In the genomic region with DNA sequence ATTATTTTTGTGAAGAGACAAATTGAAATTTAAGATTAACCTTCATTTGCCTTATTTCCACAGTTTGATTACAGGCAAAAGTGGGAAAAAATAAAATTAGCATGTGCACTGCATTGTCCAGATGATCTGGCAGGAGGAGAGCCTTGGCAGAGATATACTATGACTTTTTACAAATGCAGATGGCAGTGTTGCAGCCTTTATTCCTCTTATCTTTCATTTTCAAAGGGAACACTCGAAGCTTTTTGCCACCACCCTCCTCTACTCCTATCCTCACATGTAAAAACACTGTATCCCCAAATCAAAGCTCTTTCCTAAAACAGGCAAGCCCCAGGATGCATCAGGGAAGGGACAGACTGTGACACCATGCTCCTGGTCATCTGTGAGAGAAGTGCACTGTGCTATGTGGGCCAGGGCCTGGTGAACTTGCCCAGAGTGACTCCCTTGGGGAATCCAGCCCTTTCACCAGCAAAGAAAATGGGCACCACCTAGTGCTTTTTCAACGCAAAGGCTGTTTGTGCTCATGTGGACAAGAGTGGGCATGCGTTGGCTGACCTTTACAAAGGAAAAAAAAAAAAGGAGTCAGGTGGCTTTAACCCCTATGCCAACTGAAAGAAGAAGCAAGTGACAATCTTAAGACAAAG, we compare ENCODE assay signal across 8 cellular contexts.
DNase-seq lines count a peak whose midpoint lies in the region; ATAC-seq and TF ChIP-seq lines count a peak whose summit lies in the region.

No MANE protein-coding gene starts in this region.

- ATAC-seq in GM21619 (IDR thresholded peaks at IDR 0.05; ENCODE audit: unreplicated experiment), result no peak

- DNase-seq in Ammon's horn (ENCODE audit: low spot score) (peak; percentile 43), HuH-7.5 (ENCODE audit: low spot score) (peak; percentile 24), SW 1271 (lab: John Stamatoyannopoulos, UW) (peak; percentile 16 to 38), left ventricle myocardium inferior (peak; percentile 17), 8988T (no peak)
- no peak for DNase-seq in effector memory CD4-positive, alpha-beta T cell

- H3K4me3 ChIP-seq in left ventricle myocardium inferior, result no peak overlapping the region
- peak overlapping the region in 1 of 2 donors; percentile 44 for H3K4me3 ChIP-seq in stomach smooth muscle (ENCODE audit: low read length in 2 of 2)
- H3K4me3 ChIP-seq in effector memory CD4-positive, alpha-beta T cell (ENCODE audit: insufficient read depth, low read depth, low read length, poor library complexity, severe bottlenecking), result no peak overlapping the region

- H3K36me3 ChIP-seq in left ventricle myocardium inferior (no peaks in the 10 kb centered on the region), stomach smooth muscle (ENCODE audit: control insufficient read depth in 2 of 2, insufficient read depth in 2 of 2, low read length in 2 of 2) (no peaks in the 10 kb centered on the region)
- no peaks in the 10 kb centered on the region for H3K36me3 ChIP-seq in effector memory CD4-positive, alpha-beta T cell (ENCODE audit: control insufficient read depth, insufficient read depth, low read length)

- peak; percentile 37 for TF ChIP-seq CTCF in left ventricle myocardium inferior (IDR thresholded peaks at IDR 0.05; ENCODE audit: borderline replicate concordance)

- H3K27me3 ChIP-seq in left ventricle myocardium inferior (ENCODE audit: low read depth) (peaks cover 38% of the 10 kb centered on the region), stomach smooth muscle (ENCODE audit: control insufficient read depth in 1 of 2, insufficient read depth in 2 of 2, low read length in 2 of 2) (no peaks in the 10 kb centered on the region)
- H3K27me3 ChIP-seq in effector memory CD4-positive, alpha-beta T cell (replicated peaks; ENCODE audit: control insufficient read depth, insufficient read depth, low read length, poor library complexity, severe bottlenecking), result no peaks in the 10 kb centered on the region

- no peaks in the 10 kb centered on the region for H3K9me3 ChIP-seq in left ventricle myocardium inferior (replicated peaks)
- H3K9me3 ChIP-seq in stomach smooth muscle (ENCODE audit: control insufficient read depth in 2 of 2, low read length in 2 of 2), result no peaks in the 10 kb centered on the region
- H3K9me3 ChIP-seq in effector memory CD4-positive, alpha-beta T cell (ENCODE audit: control insufficient read depth, low read length), result no peaks in the 10 kb centered on the region

- H3K27ac ChIP-seq in left ventricle myocardium inferior (replicated peaks), result no peak overlapping the region
- peak overlapping the region; percentile 56 for H3K27ac ChIP-seq in stomach smooth muscle (ENCODE audit: low read length)
- no peak overlapping the region for H3K27ac ChIP-seq in effector memory CD4-positive, alpha-beta T cell (ENCODE audit: insufficient read depth, low read length, poor library complexity, severe bottlenecking)

- intact Hi-C loops in left ventricle myocardium inferior (cut with micrococcal nuclease), result no loop called here

- peak overlapping the region in 1 of 2 donors; percentile 43 for H3K9ac ChIP-seq in stomach smooth muscle (ENCODE audit: low read length in 2 of 2)

- H3K4me1 ChIP-seq in left ventricle myocardium inferior (peaks cover 7% of the 10 kb centered on the region), stomach smooth muscle (ENCODE audit: control insufficient read depth, insufficient read depth, low read length) (peaks cover 6% of the 10 kb centered on the region)
- H3K4me1 ChIP-seq in effector memory CD4-positive, alpha-beta T cell (ENCODE audit: control insufficient read depth, insufficient read depth, low read length, poor library complexity, severe bottlenecking), result no peaks in the 10 kb centered on the region

Comparison
In these comparisons a context has a peak if more than half of its experiments do, and no peak if none do; other contexts are left out.
1. DNase-seq: peak in Ammon's horn (single experiment), HuH-7.5 (single experiment), SW 1271 (2 of 2) and left ventricle myocardium inferior (single experiment); none in 8988T (single experiment) and effector memory CD4-positive, alpha-beta T cell (0 of 3).